19 cellular contexts compared by ENCODE assay signal in the genomic region with DNA sequence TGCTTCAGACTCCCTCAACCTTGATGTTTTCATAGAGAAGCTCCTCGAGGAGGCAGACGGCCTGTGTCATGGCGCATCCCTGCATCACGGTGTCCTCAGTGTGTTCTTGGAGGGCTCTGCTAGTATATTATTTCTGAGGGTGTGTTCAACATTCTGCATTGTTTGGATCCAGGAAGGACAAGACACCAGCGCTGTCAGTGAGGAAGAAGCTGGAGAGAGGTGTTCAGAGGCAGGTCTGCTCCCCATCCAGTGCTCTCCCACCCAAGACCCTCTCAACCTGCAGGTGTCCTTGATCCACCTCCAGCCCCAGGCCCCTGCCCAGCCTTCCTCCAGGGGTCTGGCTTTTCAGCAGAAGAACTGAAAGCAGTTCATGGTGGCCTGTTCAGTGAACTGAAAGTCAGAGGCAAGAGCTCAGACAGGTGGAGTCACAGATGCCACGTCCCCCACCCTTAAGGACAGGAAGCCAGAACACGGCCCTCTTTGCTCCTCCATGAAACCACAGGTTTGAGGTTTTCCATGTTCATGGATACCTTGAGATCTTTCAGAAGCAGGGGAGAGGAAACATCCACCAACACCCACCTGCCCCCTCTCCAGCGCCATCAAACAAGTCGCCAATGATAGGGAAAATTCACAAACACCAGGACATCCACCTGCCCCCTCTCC. TPM values are rescaled to one million over a fixed set of nuclear protein-coding genes. Genes with fewer than 3 reads are reported as not detected.
DNase-seq lines count a peak whose midpoint lies in the region; ATAC-seq and TF ChIP-seq lines count a peak whose summit lies in the region.
"Had no signal": no experiment of that assay in that cellular context is flagged by ENCODE, and none has a peak within 500 bp of the region (broad histone marks: within the 10 kb centered on the region; RNA-seq: fewer than 3 reads in every experiment).

No MANE protein-coding gene starts in this region.

- POLR2A ChIA-PET in CD8-positive, alpha-beta T cell (lab: Charles Lee) = no interaction called here

- H3K36me3 ChIP-seq in CD8-positive, alpha-beta T cell (ENCODE audit: insufficient read depth, low read length) = no peaks in the 10 kb centered on the region
- H3K36me3 ChIP-seq: Peyer's patch had no signal

- no peaks in the 10 kb centered on the region for H3K27me3 ChIP-seq in CD8-positive, alpha-beta T cell (ENCODE audit: insufficient read depth, low read length)
- H3K27me3 ChIP-seq: Peyer's patch had no signal

- H3K9me3 ChIP-seq in CD8-positive, alpha-beta T cell (ENCODE audit: low read length) = no peaks in the 10 kb centered on the region
- H3K9me3 ChIP-seq: A549, Peyer's patch had no signal

- TF ChIP-seq CTCF in CD8-positive, alpha-beta T cell (IDR thresholded peaks at IDR 0.05) = no peak

- no peaks in the 10 kb centered on the region for H3K27me3 Mint-ChIP-seq in CD8-positive, alpha-beta T cell (ENCODE audit: low read depth)
- peaks cover 0 to 9% of the 10 kb centered on the region in 2 donors for H3K27me3 Mint-ChIP-seq in effector memory CD8-positive, alpha-beta T cell
- H3K27me3 Mint-ChIP-seq in stimulated activated naive B cell treated with anti-CD40 and anti-IgM and Interleukin-4, amounts not matched to agents 10 μg/mL and 1 μg/mL and 100 μg/mL, for 72 hours = no peaks in the 10 kb centered on the region
- H3K27me3 Mint-ChIP-seq: IgD-negative memory B cell had no signal

- H3K9me3 Mint-ChIP-seq in CD8-positive, alpha-beta T cell = peaks cover 4% of the 10 kb centered on the region
- H3K9me3 Mint-ChIP-seq in effector memory CD8-positive, alpha-beta T cell = peaks cover 0 to 8% of the 10 kb centered on the region in 2 donors
- H3K9me3 Mint-ChIP-seq in stimulated activated naive B cell treated with anti-CD40 and anti-IgM and Interleukin-4, amounts not matched to agents 10 μg/mL and 1 μg/mL and 100 μg/mL, for 72 hours = peaks cover 16 to 20% of the 10 kb centered on the region in 2 donors

- H3K4me3 ChIP-seq in CD8-positive, alpha-beta T cell (ENCODE audit: low read depth, low read length) = no peak overlapping the region
- H3K4me3 ChIP-seq: A549, Peyer's patch had no signal

- no peaks in the 10 kb centered on the region for H3K36me3 Mint-ChIP-seq in CD8-positive, alpha-beta T cell
- peaks cover 6% of the 10 kb centered on the region for H3K36me3 Mint-ChIP-seq in effector memory CD8-positive, alpha-beta T cell (ENCODE audit: insufficient read depth)
- H3K36me3 Mint-ChIP-seq in stimulated activated naive B cell treated with anti-CD40 and anti-IgM and Interleukin-4, amounts not matched to agents 10 μg/mL and 1 μg/mL and 100 μg/mL, for 72 hours = peaks cover 11 to 13% of the 10 kb centered on the region in 2 donors

- H3K4me3 Mint-ChIP-seq in CD8-positive, alpha-beta T cell = no peak overlapping the region
- no peak overlapping the region for H3K4me3 Mint-ChIP-seq in effector memory CD8-positive, alpha-beta T cell
- H3K4me3 Mint-ChIP-seq in stimulated activated naive B cell treated with anti-CD40 and anti-IgM and Interleukin-4, amounts not matched to agents 10 μg/mL and 1 μg/mL and 100 μg/mL, for 72 hours = no peak overlapping the region
- H3K4me3 Mint-ChIP-seq: IgD-negative memory B cell had no signal

- H3K27ac Mint-ChIP-seq in CD8-positive, alpha-beta T cell = peak overlapping the region; percentile 64
- H3K27ac Mint-ChIP-seq in effector memory CD8-positive, alpha-beta T cell = peak overlapping the region; percentile 10 to 96
- peak overlapping the region; percentile 62 for H3K27ac Mint-ChIP-seq in stimulated activated naive B cell treated with anti-CD40 and anti-IgM and Interleukin-4, amounts not matched to agents 10 μg/mL and 1 μg/mL and 100 μg/mL, for 72 hours
- H3K27ac Mint-ChIP-seq: IgD-negative memory B cell had no signal

- CTCF ChIA-PET in CD8-positive, alpha-beta T cell (lab: Charles Lee) = interaction anchor here (1.3 to 2.0 kb wide), 2 partner anchors 19 to 748 kb away, joined by 3 to 4 read pairs; no protein-coding TSS in a partner anchor

- H3K4me1 ChIP-seq in CD8-positive, alpha-beta T cell (ENCODE audit: insufficient read depth, low read length) = peaks cover 34% of the 10 kb centered on the region
- H3K4me1 ChIP-seq: A549 had no signal

- intact Hi-C loops in CD8-positive, alpha-beta T cell (cut with DNase I, micrococcal nuclease) = no loop called here

- peaks cover 47% of the 10 kb centered on the region for H3K4me1 Mint-ChIP-seq in CD8-positive, alpha-beta T cell (ENCODE audit: low read depth)
- peaks cover 34 to 42% of the 10 kb centered on the region in 2 donors for H3K4me1 Mint-ChIP-seq in effector memory CD8-positive, alpha-beta T cell (ENCODE audit: low read depth in 2 of 2)
- peaks cover 26 to 42% of the 10 kb centered on the region in 2 donors for H3K4me1 Mint-ChIP-seq in stimulated activated naive B cell treated with anti-CD40 and anti-IgM and Interleukin-4, amounts not matched to agents 10 μg/mL and 1 μg/mL and 100 μg/mL, for 72 hours

- ATAC-seq in CD8-positive, alpha-beta T cell = no peak
- no peak for ATAC-seq in effector memory CD8-positive, alpha-beta T cell (replicated peaks)
- no peak for ATAC-seq in stimulated activated naive B cell treated with anti-CD40 and anti-IgM and Interleukin-4, amounts not matched to agents 10 μg/mL and 1 μg/mL and 100 μg/mL, for 72 hours (replicated peaks)
- ATAC-seq in GM18498 (IDR thresholded peaks at IDR 0.05; ENCODE audit: unreplicated experiment) = no peak
- ATAC-seq: A549 had no signal

- peak; percentile 11 to 13 for DNase-seq in activated T-cell treated with anti-CD3 and anti-CD28 coated beads, Interleukin-2, amount 50 U/mL, for 48 hours
- DNase-seq in activated T-cell treated with anti-CD3 and anti-CD28 coated beads, Interleukin-2, amount 50 U/mL, for 1 hour = no peak
- DNase-seq in CD8-positive, alpha-beta T cell = peak in 2 of 7 experiments; percentile 6 to 46
- DNase-seq in effector memory CD8-positive, alpha-beta T cell = no peak
- DNase-seq in stimulated activated naive B cell treated with anti-CD40 and anti-IgM and Interleukin-4, amounts not matched to agents 10 μg/mL and 1 μg/mL and 100 μg/mL, for 72 hours = no peak
- DNase-seq in DMS 273 (lab: John Stamatoyannopoulos, UW; ENCODE audit: unreplicated experiment) = no peak
- DNase-seq: C1 segment of cervical spinal cord, MM.1S, NCI-H1092, NCI-H1436 treated with DMSO at 0.1 percent for 48 hours, NCI-H2081, NCI-H446 treated with DMSO at 0.1 percent for 48 hours, NCI-H69 had no signal

- H3K27ac ChIP-seq in CD8-positive, alpha-beta T cell (ENCODE audit: low read depth, low read length) = no peak overlapping the region
- H3K27ac ChIP-seq: A549, Peyer's patch had no signal

RNA-seq across cellular contexts. Expression of a gene that starts 37.4 kb away (rescaled TPM):
- total RNA-seq in CD8-positive, alpha-beta T cell = not detected
- total RNA-seq: LHCN-M2, SK-MEL-5 had no signal

Comparison
In these comparisons a context has a peak if more than half of its experiments do, and no peak if none do; other contexts are left out.
1. DNase-seq: peak in activated T-cell treated with anti-CD3 and anti-CD28 coated beads, Interleukin-2, amount 50 U/mL, for 48 hours (2 of 2); none in activated T-cell treated with anti-CD3 and anti-CD28 coated beads, Interleukin-2, amount 50 U/mL, for 1 hour (single experiment), effector memory CD8-positive, alpha-beta T cell (0 of 3), stimulated activated naive B cell treated with anti-CD40 and anti-IgM and Interleukin-4, amounts not matched to agents 10 μg/mL and 1 μg/mL and 100 μg/mL, for 72 hours (single experiment) and DMS 273 (single experiment).
2. Peak in every context shown above with its lines, with median percentiles within 50 percentile points of each other: H3K27ac Mint-ChIP-seq.